In the genomic region with DNA sequence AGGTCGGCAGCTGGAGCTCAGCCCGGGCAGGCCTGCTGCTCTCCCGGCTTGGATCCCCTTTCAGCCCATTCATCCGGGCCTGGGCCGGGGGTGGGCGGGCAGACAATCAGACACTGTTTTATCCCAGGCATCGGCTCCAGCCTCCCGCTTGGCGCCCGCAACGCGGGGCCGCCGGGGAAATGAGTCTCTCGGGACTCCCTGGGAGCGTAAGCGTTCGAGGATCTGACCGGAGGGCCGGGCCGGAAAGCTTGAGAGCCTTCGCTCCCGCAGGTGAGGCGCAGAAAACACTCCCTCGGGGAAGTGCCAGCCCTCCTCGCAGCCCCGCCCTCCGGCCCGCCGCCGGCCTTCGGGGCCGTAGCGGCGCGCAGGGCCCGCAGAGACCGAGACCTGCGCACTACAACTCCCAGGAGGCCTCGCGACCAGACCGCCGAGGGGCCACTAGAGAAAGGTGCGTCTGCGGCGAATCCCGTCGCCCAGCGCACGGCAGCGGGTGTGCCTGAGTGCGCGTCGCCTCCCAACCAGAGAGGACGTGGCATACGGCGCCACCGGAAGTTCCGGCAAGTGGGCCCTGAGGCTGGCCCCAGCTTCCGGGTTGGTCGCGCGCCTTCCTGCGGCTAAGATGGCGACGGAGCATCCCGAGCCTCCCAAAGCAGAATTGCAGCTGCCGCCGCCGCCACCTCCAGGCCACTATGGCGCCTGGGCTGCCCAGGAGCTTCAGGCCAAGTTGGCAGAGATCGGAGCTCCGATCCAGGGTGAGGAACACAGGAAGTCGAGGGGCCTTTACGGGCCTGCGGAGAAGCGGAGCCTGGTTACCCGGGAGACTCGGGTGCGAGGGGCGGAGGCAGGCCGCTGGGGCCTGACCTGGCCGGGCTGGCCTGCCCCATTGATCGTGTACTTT, we compare ENCODE assay signal across 1 cellular context.
TF ChIP-seq lines count a peak whose summit lies in the region.

A gene with protein sequence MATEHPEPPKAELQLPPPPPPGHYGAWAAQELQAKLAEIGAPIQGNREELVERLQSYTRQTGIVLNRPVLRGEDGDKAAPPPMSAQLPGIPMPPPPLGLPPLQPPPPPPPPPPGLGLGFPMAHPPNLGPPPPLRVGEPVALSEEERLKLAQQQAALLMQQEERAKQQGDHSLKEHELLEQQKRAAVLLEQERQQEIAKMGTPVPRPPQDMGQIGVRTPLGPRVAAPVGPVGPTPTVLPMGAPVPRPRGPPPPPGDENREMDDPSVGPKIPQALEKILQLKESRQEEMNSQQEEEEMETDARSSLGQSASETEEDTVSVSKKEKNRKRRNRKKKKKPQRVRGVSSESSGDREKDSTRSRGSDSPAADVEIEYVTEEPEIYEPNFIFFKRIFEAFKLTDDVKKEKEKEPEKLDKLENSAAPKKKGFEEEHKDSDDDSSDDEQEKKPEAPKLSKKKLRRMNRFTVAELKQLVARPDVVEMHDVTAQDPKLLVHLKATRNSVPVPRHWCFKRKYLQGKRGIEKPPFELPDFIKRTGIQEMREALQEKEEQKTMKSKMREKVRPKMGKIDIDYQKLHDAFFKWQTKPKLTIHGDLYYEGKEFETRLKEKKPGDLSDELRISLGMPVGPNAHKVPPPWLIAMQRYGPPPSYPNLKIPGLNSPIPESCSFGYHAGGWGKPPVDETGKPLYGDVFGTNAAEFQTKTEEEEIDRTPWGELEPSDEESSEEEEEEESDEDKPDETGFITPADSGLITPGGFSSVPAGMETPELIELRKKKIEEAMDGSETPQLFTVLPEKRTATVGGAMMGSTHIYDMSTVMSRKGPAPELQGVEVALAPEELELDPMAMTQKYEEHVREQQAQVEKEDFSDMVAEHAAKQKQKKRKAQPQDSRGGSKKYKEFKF (plus strand): TSS at position 599 of the 898 bp plus-strand sequence. CDS start 21 bp downstream, at position 620.

TF ChIP-seq in HepG2, 621 proteins besides CTCF, POLR2A, EP300 and RAD21 (continued from another document and continues in another):
- TF ChIP-seq, protein P1, sequence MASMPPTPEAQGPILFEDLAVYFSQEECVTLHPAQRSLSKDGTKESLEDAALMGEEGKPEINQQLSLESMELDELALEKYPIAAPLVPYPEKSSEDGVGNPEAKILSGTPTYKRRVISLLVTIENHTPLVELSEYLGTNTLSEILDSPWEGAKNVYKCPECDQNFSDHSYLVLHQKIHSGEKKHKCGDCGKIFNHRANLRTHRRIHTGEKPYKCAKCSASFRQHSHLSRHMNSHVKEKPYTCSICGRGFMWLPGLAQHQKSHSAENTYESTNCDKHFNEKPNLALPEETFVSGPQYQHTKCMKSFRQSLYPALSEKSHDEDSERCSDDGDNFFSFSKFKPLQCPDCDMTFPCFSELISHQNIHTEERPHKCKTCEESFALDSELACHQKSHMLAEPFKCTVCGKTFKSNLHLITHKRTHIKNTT (CRISPR knock-in tag; IDR thresholded peaks at IDR 0.05), result no peak
- TF ChIP-seq MED13 (CRISPR knock-in tag; IDR thresholded peaks at IDR 0.05), result 0 out of 2 replicates have a peak, but pooled peaks have one; percentile 16
- TF ChIP-seq ZMYM4 (CRISPR knock-in tag; IDR thresholded peaks at IDR 0.05), result peak; percentile 70; the same call in 1 of the 2 replicates
- no peak; the same call in 1 of the 2 replicates for TF ChIP-seq ZNF703 (CRISPR knock-in tag; IDR thresholded peaks at IDR 0.05; ENCODE audit: borderline replicate concordance)
- TF ChIP-seq PRPF4 (IDR thresholded peaks at IDR 0.05; ENCODE audit: low read depth, low read length, poor library complexity, severe bottlenecking), result no peak
- TF ChIP-seq, protein P2, sequence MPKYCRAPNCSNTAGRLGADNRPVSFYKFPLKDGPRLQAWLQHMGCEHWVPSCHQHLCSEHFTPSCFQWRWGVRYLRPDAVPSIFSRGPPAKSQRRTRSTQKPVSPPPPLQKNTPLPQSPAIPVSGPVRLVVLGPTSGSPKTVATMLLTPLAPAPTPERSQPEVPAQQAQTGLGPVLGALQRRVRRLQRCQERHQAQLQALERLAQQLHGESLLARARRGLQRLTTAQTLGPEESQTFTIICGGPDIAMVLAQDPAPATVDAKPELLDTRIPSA (CRISPR knock-in tag; IDR thresholded peaks at IDR 0.05; ENCODE audit: borderline replicate concordance), result no peak
- TF ChIP-seq, protein P3, sequence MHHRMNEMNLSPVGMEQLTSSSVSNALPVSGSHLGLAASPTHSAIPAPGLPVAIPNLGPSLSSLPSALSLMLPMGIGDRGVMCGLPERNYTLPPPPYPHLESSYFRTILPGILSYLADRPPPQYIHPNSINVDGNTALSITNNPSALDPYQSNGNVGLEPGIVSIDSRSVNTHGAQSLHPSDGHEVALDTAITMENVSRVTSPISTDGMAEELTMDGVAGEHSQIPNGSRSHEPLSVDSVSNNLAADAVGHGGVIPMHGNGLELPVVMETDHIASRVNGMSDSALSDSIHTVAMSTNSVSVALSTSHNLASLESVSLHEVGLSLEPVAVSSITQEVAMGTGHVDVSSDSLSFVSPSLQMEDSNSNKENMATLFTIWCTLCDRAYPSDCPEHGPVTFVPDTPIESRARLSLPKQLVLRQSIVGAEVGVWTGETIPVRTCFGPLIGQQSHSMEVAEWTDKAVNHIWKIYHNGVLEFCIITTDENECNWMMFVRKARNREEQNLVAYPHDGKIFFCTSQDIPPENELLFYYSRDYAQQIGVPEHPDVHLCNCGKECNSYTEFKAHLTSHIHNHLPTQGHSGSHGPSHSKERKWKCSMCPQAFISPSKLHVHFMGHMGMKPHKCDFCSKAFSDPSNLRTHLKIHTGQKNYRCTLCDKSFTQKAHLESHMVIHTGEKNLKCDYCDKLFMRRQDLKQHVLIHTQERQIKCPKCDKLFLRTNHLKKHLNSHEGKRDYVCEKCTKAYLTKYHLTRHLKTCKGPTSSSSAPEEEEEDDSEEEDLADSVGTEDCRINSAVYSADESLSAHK (CRISPR knock-in tag; IDR thresholded peaks at IDR 0.05; ENCODE audit: borderline replicate concordance), result no peak
- TF ChIP-seq, protein P4, sequence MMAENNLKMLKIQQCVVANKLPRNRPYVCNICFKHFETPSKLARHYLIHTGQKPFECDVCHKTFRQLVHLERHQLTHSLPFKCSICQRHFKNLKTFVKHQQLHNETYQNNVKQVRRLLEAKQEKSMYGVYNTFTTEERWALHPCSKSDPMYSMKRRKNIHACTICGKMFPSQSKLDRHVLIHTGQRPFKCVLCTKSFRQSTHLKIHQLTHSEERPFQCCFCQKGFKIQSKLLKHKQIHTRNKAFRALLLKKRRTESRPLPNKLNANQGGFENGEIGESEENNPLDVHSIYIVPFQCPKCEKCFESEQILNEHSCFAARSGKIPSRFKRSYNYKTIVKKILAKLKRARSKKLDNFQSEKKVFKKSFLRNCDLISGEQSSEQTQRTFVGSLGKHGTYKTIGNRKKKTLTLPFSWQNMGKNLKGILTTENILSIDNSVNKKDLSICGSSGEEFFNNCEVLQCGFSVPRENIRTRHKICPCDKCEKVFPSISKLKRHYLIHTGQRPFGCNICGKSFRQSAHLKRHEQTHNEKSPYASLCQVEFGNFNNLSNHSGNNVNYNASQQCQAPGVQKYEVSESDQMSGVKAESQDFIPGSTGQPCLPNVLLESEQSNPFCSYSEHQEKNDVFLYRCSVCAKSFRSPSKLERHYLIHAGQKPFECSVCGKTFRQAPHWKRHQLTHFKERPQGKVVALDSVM (CRISPR knock-in tag; IDR thresholded peaks at IDR 0.05), result peak; percentile 57; the same call in 1 of the 2 replicates
- no peak; the same call in 1 of the 2 replicates for TF ChIP-seq KLF13 (CRISPR knock-in tag; IDR thresholded peaks at IDR 0.05)
- no peak for TF ChIP-seq CAMTA2 (CRISPR knock-in tag; IDR thresholded peaks at IDR 0.05; ENCODE audit: borderline replicate concordance)
- TF ChIP-seq PLRG1 (conservative IDR thresholded peaks at IDR 0.05), result no peak
- TF ChIP-seq, protein P5, sequence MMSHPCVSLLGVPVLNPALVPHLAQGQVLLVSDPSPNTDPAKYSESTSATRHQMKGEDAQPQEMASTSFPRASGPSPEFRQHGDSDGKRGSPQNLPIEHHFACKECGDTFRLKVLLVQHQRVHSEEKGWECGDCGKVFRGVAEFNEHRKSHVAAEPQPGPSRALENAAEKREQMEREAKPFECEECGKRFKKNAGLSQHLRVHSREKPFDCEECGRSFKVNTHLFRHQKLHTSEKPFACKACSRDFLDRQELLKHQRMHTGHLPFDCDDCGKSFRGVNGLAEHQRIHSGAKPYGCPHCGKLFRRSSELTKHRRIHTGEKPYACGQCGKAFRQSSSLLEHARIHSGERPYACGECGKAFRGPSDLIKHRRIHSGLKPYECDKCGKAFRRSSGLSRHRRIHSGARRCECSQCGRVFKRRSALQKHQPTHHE (CRISPR knock-in tag; IDR thresholded peaks at IDR 0.05; ENCODE audit: borderline replicate concordance), result peak; percentile 52; the same call in 1 of the 2 replicates
- TF ChIP-seq, protein P6, sequence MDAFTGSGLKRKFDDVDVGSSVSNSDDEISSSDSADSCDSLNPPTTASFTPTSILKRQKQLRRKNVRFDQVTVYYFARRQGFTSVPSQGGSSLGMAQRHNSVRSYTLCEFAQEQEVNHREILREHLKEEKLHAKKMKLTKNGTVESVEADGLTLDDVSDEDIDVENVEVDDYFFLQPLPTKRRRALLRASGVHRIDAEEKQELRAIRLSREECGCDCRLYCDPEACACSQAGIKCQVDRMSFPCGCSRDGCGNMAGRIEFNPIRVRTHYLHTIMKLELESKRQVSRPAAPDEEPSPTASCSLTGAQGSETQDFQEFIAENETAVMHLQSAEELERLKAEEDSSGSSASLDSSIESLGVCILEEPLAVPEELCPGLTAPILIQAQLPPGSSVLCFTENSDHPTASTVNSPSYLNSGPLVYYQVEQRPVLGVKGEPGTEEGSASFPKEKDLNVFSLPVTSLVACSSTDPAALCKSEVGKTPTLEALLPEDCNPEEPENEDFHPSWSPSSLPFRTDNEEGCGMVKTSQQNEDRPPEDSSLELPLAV (CRISPR knock-in tag; conservative IDR thresholded peaks at IDR 0.05; ENCODE audit: low read depth), result no peak
- TF ChIP-seq, protein P7, sequence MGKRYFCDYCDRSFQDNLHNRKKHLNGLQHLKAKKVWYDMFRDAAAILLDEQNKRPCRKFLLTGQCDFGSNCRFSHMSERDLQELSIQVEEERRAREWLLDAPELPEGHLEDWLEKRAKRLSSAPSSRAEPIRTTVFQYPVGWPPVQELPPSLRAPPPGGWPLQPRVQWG (CRISPR knock-in tag; IDR thresholded peaks at IDR 0.05; ENCODE audit: borderline replicate concordance, low read depth), result no peak
- no peak for TF ChIP-seq ZNF296 (CRISPR knock-in tag; conservative IDR thresholded peaks at IDR 0.05)
- TF ChIP-seq, protein P8, sequence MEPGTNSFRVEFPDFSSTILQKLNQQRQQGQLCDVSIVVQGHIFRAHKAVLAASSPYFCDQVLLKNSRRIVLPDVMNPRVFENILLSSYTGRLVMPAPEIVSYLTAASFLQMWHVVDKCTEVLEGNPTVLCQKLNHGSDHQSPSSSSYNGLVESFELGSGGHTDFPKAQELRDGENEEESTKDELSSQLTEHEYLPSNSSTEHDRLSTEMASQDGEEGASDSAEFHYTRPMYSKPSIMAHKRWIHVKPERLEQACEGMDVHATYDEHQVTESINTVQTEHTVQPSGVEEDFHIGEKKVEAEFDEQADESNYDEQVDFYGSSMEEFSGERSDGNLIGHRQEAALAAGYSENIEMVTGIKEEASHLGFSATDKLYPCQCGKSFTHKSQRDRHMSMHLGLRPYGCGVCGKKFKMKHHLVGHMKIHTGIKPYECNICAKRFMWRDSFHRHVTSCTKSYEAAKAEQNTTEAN (CRISPR knock-in tag; conservative IDR thresholded peaks at IDR 0.05), result no peak
- TF ChIP-seq ZFP1 (CRISPR knock-in tag; IDR thresholded peaks at IDR 0.05), result peak; percentile 87; the same call in 1 of the 2 replicates
- TF ChIP-seq, protein P9, sequence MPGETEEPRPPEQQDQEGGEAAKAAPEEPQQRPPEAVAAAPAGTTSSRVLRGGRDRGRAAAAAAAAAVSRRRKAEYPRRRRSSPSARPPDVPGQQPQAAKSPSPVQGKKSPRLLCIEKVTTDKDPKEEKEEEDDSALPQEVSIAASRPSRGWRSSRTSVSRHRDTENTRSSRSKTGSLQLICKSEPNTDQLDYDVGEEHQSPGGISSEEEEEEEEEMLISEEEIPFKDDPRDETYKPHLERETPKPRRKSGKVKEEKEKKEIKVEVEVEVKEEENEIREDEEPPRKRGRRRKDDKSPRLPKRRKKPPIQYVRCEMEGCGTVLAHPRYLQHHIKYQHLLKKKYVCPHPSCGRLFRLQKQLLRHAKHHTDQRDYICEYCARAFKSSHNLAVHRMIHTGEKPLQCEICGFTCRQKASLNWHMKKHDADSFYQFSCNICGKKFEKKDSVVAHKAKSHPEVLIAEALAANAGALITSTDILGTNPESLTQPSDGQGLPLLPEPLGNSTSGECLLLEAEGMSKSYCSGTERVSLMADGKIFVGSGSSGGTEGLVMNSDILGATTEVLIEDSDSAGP (CRISPR knock-in tag; IDR thresholded peaks at IDR 0.05; ENCODE audit: borderline replicate concordance), result peak; percentile 96
- TF ChIP-seq JUND (CRISPR knock-in tag; IDR thresholded peaks at IDR 0.05), result no peak
- no peak for TF ChIP-seq MTF1 (CRISPR knock-in tag; IDR thresholded peaks at IDR 0.05)
- TF ChIP-seq REPIN1 (CRISPR knock-in tag; IDR thresholded peaks at IDR 0.05; ENCODE audit: borderline replicate concordance, low read depth), result peak; percentile 75; the same call in 1 of the 2 replicates
- TF ChIP-seq SRF (IDR thresholded peaks at IDR 0.05; ENCODE audit: low read depth, low read length), result no peak
- TF ChIP-seq, protein P10, sequence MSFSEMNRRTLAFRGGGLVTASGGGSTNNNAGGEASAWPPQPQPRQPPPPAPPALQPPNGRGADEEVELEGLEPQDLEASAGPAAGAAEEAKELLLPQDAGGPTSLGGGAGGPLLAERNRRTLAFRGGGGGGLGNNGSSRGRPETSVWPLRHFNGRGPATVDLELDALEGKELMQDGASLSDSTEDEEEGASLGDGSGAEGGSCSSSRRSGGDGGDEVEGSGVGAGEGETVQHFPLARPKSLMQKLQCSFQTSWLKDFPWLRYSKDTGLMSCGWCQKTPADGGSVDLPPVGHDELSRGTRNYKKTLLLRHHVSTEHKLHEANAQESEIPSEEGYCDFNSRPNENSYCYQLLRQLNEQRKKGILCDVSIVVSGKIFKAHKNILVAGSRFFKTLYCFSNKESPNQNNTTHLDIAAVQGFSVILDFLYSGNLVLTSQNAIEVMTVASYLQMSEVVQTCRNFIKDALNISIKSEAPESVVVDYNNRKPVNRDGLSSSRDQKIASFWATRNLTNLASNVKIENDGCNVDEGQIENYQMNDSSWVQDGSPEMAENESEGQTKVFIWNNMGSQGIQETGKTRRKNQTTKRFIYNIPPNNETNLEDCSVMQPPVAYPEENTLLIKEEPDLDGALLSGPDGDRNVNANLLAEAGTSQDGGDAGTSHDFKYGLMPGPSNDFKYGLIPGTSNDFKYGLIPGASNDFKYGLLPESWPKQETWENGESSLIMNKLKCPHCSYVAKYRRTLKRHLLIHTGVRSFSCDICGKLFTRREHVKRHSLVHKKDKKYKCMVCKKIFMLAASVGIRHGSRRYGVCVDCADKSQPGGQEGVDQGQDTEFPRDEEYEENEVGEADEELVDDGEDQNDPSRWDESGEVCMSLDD (CRISPR knock-in tag; IDR thresholded peaks at IDR 0.05; ENCODE audit: borderline replicate concordance), result no peak
- TF ChIP-seq, protein P11, sequence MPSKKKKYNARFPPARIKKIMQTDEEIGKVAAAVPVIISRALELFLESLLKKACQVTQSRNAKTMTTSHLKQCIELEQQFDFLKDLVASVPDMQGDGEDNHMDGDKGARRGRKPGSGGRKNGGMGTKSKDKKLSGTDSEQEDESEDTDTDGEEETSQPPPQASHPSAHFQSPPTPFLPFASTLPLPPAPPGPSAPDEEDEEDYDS (CRISPR knock-in tag; IDR thresholded peaks at IDR 0.05), result peak; percentile 81
- TF ChIP-seq, protein P12, sequence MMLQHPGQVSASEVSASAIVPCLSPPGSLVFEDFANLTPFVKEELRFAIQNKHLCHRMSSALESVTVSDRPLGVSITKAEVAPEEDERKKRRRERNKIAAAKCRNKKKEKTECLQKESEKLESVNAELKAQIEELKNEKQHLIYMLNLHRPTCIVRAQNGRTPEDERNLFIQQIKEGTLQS (CRISPR knock-in tag; IDR thresholded peaks at IDR 0.05), result peak; percentile 30; the same call in 1 of the 2 replicates
- no peak for TF ChIP-seq SOX13 (IDR thresholded peaks at IDR 0.05)
- TF ChIP-seq SOX13 (CRISPR knock-in tag; conservative IDR thresholded peaks at IDR 0.05 in 1 of 2, IDR thresholded peaks at IDR 0.05 in 1 of 2), result no peak; a peak in 2 of 4 replicates
- TF ChIP-seq ZFP36 (IDR thresholded peaks at IDR 0.05; ENCODE audit: borderline replicate concordance, low read depth, low read length, partially characterized antibody), result no peak
- no peak for TF ChIP-seq JDP2 (CRISPR knock-in tag; IDR thresholded peaks at IDR 0.05; ENCODE audit: borderline replicate concordance)
- TF ChIP-seq ZFP62 (CRISPR knock-in tag; IDR thresholded peaks at IDR 0.05), result no peak
